ENCODE assay signal across 1 cellular context in the genomic region with DNA sequence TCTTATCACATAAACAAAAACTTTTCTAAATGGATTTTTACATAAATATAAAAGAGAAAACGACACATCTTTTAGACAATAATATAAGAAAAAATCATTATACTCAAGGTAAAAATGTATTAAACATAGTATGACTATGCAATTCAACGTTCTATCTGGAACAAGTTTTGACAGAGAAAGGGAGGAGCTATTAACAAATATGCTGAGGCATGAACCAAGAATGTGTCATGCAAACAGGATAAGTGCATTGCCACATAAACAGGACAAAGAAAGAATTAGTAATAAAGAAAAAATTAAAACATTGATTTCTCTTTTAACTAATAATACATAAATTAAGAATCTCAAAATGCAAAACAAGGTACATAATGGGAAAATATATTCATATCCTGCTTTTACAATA.
TF ChIP-seq lines count a peak whose summit lies in the region.

No MANE protein-coding gene starts in this region.

TF ChIP-seq in IMR-90, 13 proteins besides CTCF, POLR2A, EP300 and RAD21 (continued from another document):
- TF ChIP-seq, protein P1, sequence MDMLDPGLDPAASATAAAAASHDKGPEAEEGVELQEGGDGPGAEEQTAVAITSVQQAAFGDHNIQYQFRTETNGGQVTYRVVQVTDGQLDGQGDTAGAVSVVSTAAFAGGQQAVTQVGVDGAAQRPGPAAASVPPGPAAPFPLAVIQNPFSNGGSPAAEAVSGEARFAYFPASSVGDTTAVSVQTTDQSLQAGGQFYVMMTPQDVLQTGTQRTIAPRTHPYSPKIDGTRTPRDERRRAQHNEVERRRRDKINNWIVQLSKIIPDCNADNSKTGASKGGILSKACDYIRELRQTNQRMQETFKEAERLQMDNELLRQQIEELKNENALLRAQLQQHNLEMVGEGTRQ (IDR thresholded peaks at IDR 0.05; ENCODE audit: low read depth, low read length): no peak
- TF ChIP-seq MAFK (IDR thresholded peaks at IDR 0.05; ENCODE audit: low read depth, low read length): 0 out of 2 replicates have a peak, but pooled peaks have one; percentile 9
